ENCODE assay signal across 1 cellular context in genomic region chr2:118014492-118014824, GRCh38.
A peak's percentile ranks its signal among the peaks of the same experiment; 100 is the strongest.
TF ChIP-seq lines count a peak whose summit lies in the region.

No MANE protein-coding gene starts in this region.

TF ChIP-seq in HepG2, 621 proteins besides CTCF, POLR2A, EP300 and RAD21 (continued from another document):
- TF ChIP-seq PRDM10 (CRISPR knock-in tag; IDR thresholded peaks at IDR 0.05; ENCODE audit: low read depth) = no peak
- TF ChIP-seq PCBP2 (optimal IDR thresholded peaks at IDR 0.05; ENCODE audit: low read depth, low read length, poor library complexity, severe bottlenecking) = no peak
- TF ChIP-seq, protein P1, sequence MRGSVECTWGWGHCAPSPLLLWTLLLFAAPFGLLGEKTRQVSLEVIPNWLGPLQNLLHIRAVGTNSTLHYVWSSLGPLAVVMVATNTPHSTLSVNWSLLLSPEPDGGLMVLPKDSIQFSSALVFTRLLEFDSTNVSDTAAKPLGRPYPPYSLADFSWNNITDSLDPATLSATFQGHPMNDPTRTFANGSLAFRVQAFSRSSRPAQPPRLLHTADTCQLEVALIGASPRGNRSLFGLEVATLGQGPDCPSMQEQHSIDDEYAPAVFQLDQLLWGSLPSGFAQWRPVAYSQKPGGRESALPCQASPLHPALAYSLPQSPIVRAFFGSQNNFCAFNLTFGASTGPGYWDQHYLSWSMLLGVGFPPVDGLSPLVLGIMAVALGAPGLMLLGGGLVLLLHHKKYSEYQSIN (CRISPR knock-in tag; IDR thresholded peaks at IDR 0.05; ENCODE audit: borderline replicate concordance) = no peak
- no peak for TF ChIP-seq TEAD2 (CRISPR knock-in tag; IDR thresholded peaks at IDR 0.05)
- TF ChIP-seq MTF2 (CRISPR knock-in tag; IDR thresholded peaks at IDR 0.05; ENCODE audit: borderline replicate concordance) = no peak
- no peak; the same call in 1 of the 2 replicates for TF ChIP-seq ZNF503 (CRISPR knock-in tag; IDR thresholded peaks at IDR 0.05)
- TF ChIP-seq HDAC2 (CRISPR knock-in tag; IDR thresholded peaks at IDR 0.05) = no peak
- TF ChIP-seq ZNF781 (CRISPR knock-in tag; IDR thresholded peaks at IDR 0.05; ENCODE audit: borderline replicate concordance, not compliant biosample characterization) = peak; percentile 22
- TF ChIP-seq ISL2 (CRISPR knock-in tag; IDR thresholded peaks at IDR 0.05) = no peak
- no peak for TF ChIP-seq HNRNPL (IDR thresholded peaks at IDR 0.05; ENCODE audit: low read depth, low read length)
- TF ChIP-seq SMAD1 (CRISPR knock-in tag; IDR thresholded peaks at IDR 0.05; ENCODE audit: borderline replicate concordance, low read depth) = no peak
- no peak for TF ChIP-seq ZBTB14 (CRISPR knock-in tag; IDR thresholded peaks at IDR 0.05)
- TF ChIP-seq RFXAP (CRISPR knock-in tag; IDR thresholded peaks at IDR 0.05; ENCODE audit: borderline replicate concordance) = no peak
- TF ChIP-seq MYNN (CRISPR knock-in tag; IDR thresholded peaks at IDR 0.05; ENCODE audit: low read depth) = no peak
- no peak for TF ChIP-seq FOXK1 (CRISPR knock-in tag; IDR thresholded peaks at IDR 0.05; ENCODE audit: borderline replicate concordance, low read depth)
- TF ChIP-seq IRF2 (CRISPR knock-in tag; IDR thresholded peaks at IDR 0.05) = no peak
- TF ChIP-seq ZNF674 (CRISPR knock-in tag; IDR thresholded peaks at IDR 0.05; ENCODE audit: low read depth) = no peak
- no peak for TF ChIP-seq ZNF672 (CRISPR knock-in tag; IDR thresholded peaks at IDR 0.05)
- no peak for TF ChIP-seq CREB3 (CRISPR knock-in tag; IDR thresholded peaks at IDR 0.05)
- TF ChIP-seq MYPOP (CRISPR knock-in tag; IDR thresholded peaks at IDR 0.05) = 0 out of 2 replicates have a peak, but pooled peaks have one; percentile 5
- TF ChIP-seq ZBTB4 (CRISPR knock-in tag; IDR thresholded peaks at IDR 0.05; ENCODE audit: borderline replicate concordance) = no peak
- TF ChIP-seq ZNF468 (CRISPR knock-in tag; IDR thresholded peaks at IDR 0.05) = no peak
- TF ChIP-seq BRD4 (CRISPR knock-in tag; IDR thresholded peaks at IDR 0.05) = no peak; the same call in 1 of the 2 replicates
- 0 out of 2 replicates have a peak, but pooled peaks have one; percentile 12 for TF ChIP-seq NR2F2 (IDR thresholded peaks at IDR 0.05; ENCODE audit: borderline replicate concordance, low read depth)
- no peak for TF ChIP-seq SMARCE1 (IDR thresholded peaks at IDR 0.05; ENCODE audit: borderline replicate concordance)
